In the genomic region with DNA sequence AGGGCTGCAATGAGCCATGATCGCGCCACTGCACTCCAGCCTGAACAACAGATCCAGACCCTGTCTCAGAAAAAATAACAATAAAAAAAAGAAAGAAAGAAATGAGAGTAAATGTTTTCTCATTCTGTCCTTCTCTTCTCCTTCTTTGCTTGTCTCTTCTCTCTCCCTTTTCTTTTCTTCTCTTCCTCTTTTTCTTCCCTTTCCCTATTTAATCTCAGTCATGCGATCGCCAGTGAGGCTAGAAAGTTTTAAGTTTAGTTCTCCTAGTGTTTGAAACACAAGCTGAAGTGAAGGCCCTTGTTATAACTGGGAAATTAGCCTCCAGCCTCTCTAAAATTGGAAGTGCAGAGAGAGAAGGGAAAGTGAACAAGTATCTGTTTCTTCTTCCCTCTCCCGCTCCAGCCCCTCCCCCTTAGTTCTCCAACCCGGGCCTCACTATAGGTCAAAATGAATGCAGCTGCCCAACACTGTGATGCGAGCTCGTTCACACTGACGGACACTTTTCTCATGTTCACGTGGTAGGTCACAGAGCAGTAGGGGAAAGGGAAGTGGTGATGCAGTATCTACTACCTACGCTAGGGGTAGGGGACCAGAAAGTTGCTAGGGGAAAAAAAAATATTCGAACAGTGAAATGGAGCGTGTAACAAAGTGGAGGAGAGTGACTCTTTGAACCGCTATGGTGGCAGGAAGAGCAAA, we compare ENCODE assay signal across 9 cellular contexts. TPM values are rescaled to one million over a fixed set of nuclear protein-coding genes. Genes with fewer than 3 reads are reported as not detected.
DNase-seq lines count a peak whose midpoint lies in the region; ATAC-seq and TF ChIP-seq lines count a peak whose summit lies in the region.
"Had no signal": no experiment of that assay in that cellular context is flagged by ENCODE, and none has a peak within 500 bp of the region (broad histone marks: within the 10 kb centered on the region; RNA-seq: fewer than 3 reads in every experiment).

No MANE protein-coding gene starts in this region.

- peak overlapping the region; percentile 66 for H3K27ac Mint-ChIP-seq in activated T-cell treated with anti-CD3 and anti-CD28 coated beads, Interleukin-2, amount 50 U/mL, for 72 hours

- H3K4me3 Mint-ChIP-seq in activated T-cell treated with anti-CD3 and anti-CD28 coated beads, Interleukin-2, amount 50 U/mL, for 72 hours, result peak overlapping the region; percentile 68 to 76

- no peaks in the 10 kb centered on the region for H3K36me3 Mint-ChIP-seq in activated T-cell treated with anti-CD3 and anti-CD28 coated beads, Interleukin-2, amount 50 U/mL, for 72 hours (ENCODE audit: insufficient read depth in 2 of 2)

- peaks cover 41% of the 10 kb centered on the region for H3K4me1 Mint-ChIP-seq in activated T-cell treated with anti-CD3 and anti-CD28 coated beads, Interleukin-2, amount 50 U/mL, for 72 hours (ENCODE audit: low read depth)

- H3K4me1 ChIP-seq in hepatocyte (ENCODE audit: insufficient read depth), result peaks cover 3% of the 10 kb centered on the region
- H3K4me1 ChIP-seq in esophagus muscularis mucosa, result peaks cover 0 to 4% (median 0%) of the 10 kb centered on the region in 4 donors

- no peaks in the 10 kb centered on the region for H3K9me2 ChIP-seq in hepatocyte (replicated peaks; ENCODE audit: insufficient read depth)

- DNase-seq in NOMO-1 (lab: John Stamatoyannopoulos, UW; ENCODE audit: unreplicated experiment in 2 of 2) (peak; percentile 93 to 99), hepatocyte (ENCODE audit: low spot score) (peak; percentile 62), NCI-H226 (no peak), esophagus muscularis mucosa (ENCODE audit: extremely low spot score) (no peak)
- DNase-seq in activated T-cell treated with anti-CD3 and anti-CD28 coated beads, Interleukin-2, amount 50 U/mL, for 72 hours, result peak; percentile 60 to 65
- peak; percentile 31 to 32 for DNase-seq in stimulated activated CD4-positive, alpha-beta T cell treated with anti-CD3 and anti-CD28 coated beads, Interleukin-2, amount 100 ng/mL, for 48 hours

- 44% methylated on average over 14 of the region's 14 CpGs for WGBS in hepatocyte (ENCODE audit: low lambda C conversion rate, missing lambda C conversion rate)
- WGBS in esophagus muscularis mucosa, result 55% methylated on average over 14 of the region's 14 CpGs

- H4K20me1 ChIP-seq in hepatocyte (ENCODE audit: insufficient read depth, poor library complexity, severe bottlenecking), result no peaks in the 10 kb centered on the region

- H3K9me3 Mint-ChIP-seq in activated T-cell treated with anti-CD3 and anti-CD28 coated beads, Interleukin-2, amount 50 U/mL, for 72 hours, result no peaks in the 10 kb centered on the region

- H3K27me3 Mint-ChIP-seq in activated T-cell treated with anti-CD3 and anti-CD28 coated beads, Interleukin-2, amount 50 U/mL, for 72 hours (ENCODE audit: low read depth), result no peaks in the 10 kb centered on the region

- intact Hi-C loops in esophagus muscularis mucosa (cut with DNase I), result no loop called here

- H3K27me3 ChIP-seq in hepatocyte (no peaks in the 10 kb centered on the region), esophagus muscularis mucosa (no peaks in the 10 kb centered on the region)

- peak; percentile 99 for ATAC-seq in GM18858 (IDR thresholded peaks at IDR 0.05; ENCODE audit: unreplicated experiment)
- peak; percentile 98 for ATAC-seq in HG02763 (IDR thresholded peaks at IDR 0.05; ENCODE audit: unreplicated experiment)
- ATAC-seq in activated T-cell treated with anti-CD3 and anti-CD28 coated beads, Interleukin-2, amount 50 U/mL, for 72 hours (replicated peaks in 1 of 2), result peak; percentile 94 to 95

- H3K27ac ChIP-seq in hepatocyte, result peak overlapping the region; percentile 58
- no peak overlapping the region for H3K27ac ChIP-seq in esophagus muscularis mucosa (replicated peaks in 1 of 4)

- no peak for TF ChIP-seq EP300 in esophagus muscularis mucosa (IDR thresholded peaks at IDR 0.05)

- H3K9me3 ChIP-seq in hepatocyte (ENCODE audit: low read depth) (no peaks in the 10 kb centered on the region), esophagus muscularis mucosa (no peaks in the 10 kb centered on the region)

- TF ChIP-seq POLR2A in esophagus muscularis mucosa (IDR thresholded peaks at IDR 0.05; ENCODE audit: low read depth), result no peak

- TF ChIP-seq CTCF in hepatocyte (IDR thresholded peaks at IDR 0.05; ENCODE audit: poor library complexity), result peak; percentile 12
- peak in 1 of 3 experiments; percentile 18 for TF ChIP-seq CTCF in esophagus muscularis mucosa (IDR thresholded peaks at IDR 0.05)

- peak overlapping the region; percentile 53 for H3K4me2 ChIP-seq in hepatocyte

- no peak overlapping the region for H3K4me3 ChIP-seq in hepatocyte
- peak overlapping the region in 1 of 4 donors; percentile 25 for H3K4me3 ChIP-seq in esophagus muscularis mucosa
- H3K4me3 ChIP-seq: skin epidermis had no signal

- H2AFZ ChIP-seq in hepatocyte, result peak overlapping the region; percentile 69

- no peaks in the 10 kb centered on the region for H3K79me2 ChIP-seq in hepatocyte

- H3K36me3 ChIP-seq in hepatocyte (replicated peaks; ENCODE audit: insufficient read depth, low read depth) (no peaks in the 10 kb centered on the region), esophagus muscularis mucosa (no peaks in the 10 kb centered on the region)

RNA-seq across cellular contexts. Expression of a gene that starts 23.4 kb away (rescaled TPM):
- 10 to 100 TPM; 20.2 to 20.9 TPM for total RNA-seq in activated T-cell treated with anti-CD3 and anti-CD28 coated beads, Interleukin-2, amount 50 U/mL, for 72 hours
- total RNA-seq in hepatocyte (25.0 and 34.9 TPM in 2 replicates), esophagus muscularis mucosa (10 to 100 TPM; 19.1 to 27.1 (median 21.2) TPM)
- 36.9 and 38.8 TPM in 2 replicates for polyA plus RNA-seq in hepatocyte

Comparison
In these comparisons a context has a peak if more than half of its experiments do, and no peak if none do; other contexts are left out.
1. DNase-seq: peak in NOMO-1 (2 of 2), activated T-cell treated with anti-CD3 and anti-CD28 coated beads, Interleukin-2, amount 50 U/mL, for 72 hours (2 of 2), hepatocyte (single experiment) and stimulated activated CD4-positive, alpha-beta T cell treated with anti-CD3 and anti-CD28 coated beads, Interleukin-2, amount 100 ng/mL, for 48 hours (2 of 2); none in NCI-H226 (single experiment) and esophagus muscularis mucosa (single experiment).
2. Peak in every context shown above with its lines, with median percentiles within 50 percentile points of each other: ATAC-seq.